ENCODE assay signal across 9 cellular contexts in the genomic region with DNA sequence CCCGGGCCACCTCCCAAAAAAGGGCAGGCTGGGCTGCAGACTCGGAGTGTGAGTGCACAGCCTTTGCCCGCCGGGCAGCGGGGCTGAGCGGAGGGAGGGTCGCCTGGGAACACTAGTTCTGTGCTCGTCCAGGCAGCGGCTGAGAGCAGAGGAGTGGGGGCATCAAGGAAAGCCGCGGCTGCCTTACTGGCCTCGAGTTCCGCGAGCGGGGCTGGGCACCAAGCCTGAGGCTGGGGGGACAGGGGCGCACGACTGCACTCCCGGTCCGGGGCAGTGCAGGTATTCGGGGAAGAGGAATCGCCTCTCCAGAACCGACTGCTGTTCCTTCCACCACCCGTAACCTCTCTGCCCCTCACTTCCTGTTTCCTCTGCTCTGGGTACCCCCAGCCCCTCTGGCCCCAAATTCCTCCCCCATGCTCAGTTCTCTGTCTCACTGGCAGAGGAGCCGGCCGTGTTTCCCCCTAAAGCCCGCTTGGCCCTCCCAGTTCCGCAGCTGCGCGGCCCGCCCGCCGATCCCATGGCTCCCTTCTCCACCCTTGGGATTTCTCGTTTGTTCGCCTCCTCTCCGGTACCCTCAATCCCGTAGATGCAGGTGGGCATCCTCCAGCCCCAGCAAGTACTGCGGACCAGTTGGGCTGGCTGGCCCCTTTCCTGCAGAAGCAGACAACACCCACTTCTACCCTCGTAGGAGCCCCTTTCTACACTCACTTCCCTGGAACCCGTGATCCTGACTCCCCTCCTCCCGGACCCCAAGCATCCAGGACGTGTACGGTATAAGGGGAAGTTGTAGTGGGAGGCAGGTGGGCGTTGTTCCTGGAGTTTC. TPM values are rescaled to one million over a fixed set of nuclear protein-coding genes. Genes with fewer than 3 reads are reported as not detected.
A peak's percentile ranks its signal among the peaks of the same experiment; 100 is the strongest.
DNase-seq lines count a peak whose midpoint lies in the region; ATAC-seq, FAIRE-seq and TF ChIP-seq lines count a peak whose summit lies in the region.
"Had no signal": no experiment of that assay in that cellular context is flagged by ENCODE, and none has a peak within 500 bp of the region (broad histone marks: within the 10 kb centered on the region; RNA-seq: fewer than 3 reads in every experiment).

No MANE protein-coding gene starts in this region.

- H3K9me3 ChIP-seq in A549 (no peaks in the 10 kb centered on the region), gastrocnemius medialis (no peaks in the 10 kb centered on the region)

- peaks cover 52% of the 10 kb centered on the region for H3K36me3 Mint-ChIP-seq in activated T-helper 17 cell treated with anti-CD3 and anti-CD28 coated beads, Interleukin-2, amount 50 U/mL, for 72 hours (ENCODE audit: low read depth)

- ATAC-seq in A549 (peak in 1 of 2 experiments; percentile 51; a peak in 3 of 6 replicates), left ventricle myocardium superior (peak; percentile 50), gastrocnemius medialis (no peak), GM18498 (IDR thresholded peaks at IDR 0.05; ENCODE audit: unreplicated experiment) (no peak), HG02840 (IDR thresholded peaks at IDR 0.05; ENCODE audit: low FRiP score, unreplicated experiment) (no peak)
- ATAC-seq in activated T-helper 17 cell treated with anti-CD3 and anti-CD28 coated beads, Interleukin-2, amount 50 U/mL, for 72 hours (replicated peaks) = no peak

- peak overlapping the region; percentile 50 for H3K4me3 Mint-ChIP-seq in activated T-helper 17 cell treated with anti-CD3 and anti-CD28 coated beads, Interleukin-2, amount 50 U/mL, for 72 hours

- POLR2A ChIA-PET in A549 (lab: Yijun Ruan, JAX) = no interaction called here

- H3K27ac Mint-ChIP-seq in activated T-helper 17 cell treated with anti-CD3 and anti-CD28 coated beads, Interleukin-2, amount 50 U/mL, for 72 hours = peak overlapping the region; percentile 61

- no peak for TF ChIP-seq POLR2A in A549 (IDR thresholded peaks at IDR 0.05; ENCODE audit: low read length)
- no peak for TF ChIP-seq POLR2A in gastrocnemius medialis (IDR thresholded peaks at IDR 0.05)

- H3K4me3 ChIP-seq in A549 (peak overlapping the region; percentile 42), gastrocnemius medialis (peak overlapping the region; percentile 30 to 61 (median 52))

- H3K36me3 ChIP-seq in gastrocnemius medialis = peaks cover 0 to 16% of the 10 kb centered on the region in 2 donors

- H3K4me2 ChIP-seq in A549 = peak overlapping the region; percentile 82

- peaks cover 30% of the 10 kb centered on the region for H3K27me3 Mint-ChIP-seq in activated T-helper 17 cell treated with anti-CD3 and anti-CD28 coated beads, Interleukin-2, amount 50 U/mL, for 72 hours

- no peak for TF ChIP-seq EP300 in A549 (IDR thresholded peaks at IDR 0.05)

- TF ChIP-seq RAD21 in A549 (conservative IDR thresholded peaks at IDR 0.05 in 1 of 2, IDR thresholded peaks at IDR 0.05 in 1 of 2) = no peak

- H3K27ac ChIP-seq in A549 (peak overlapping the region; percentile 36 to 75; a peak in 4 of 6 replicates), gastrocnemius medialis (peak overlapping the region in 2 of 4 donors; percentile 6 to 18)
- H3K27ac ChIP-seq: epithelial cell of prostate had no signal

- in situ Hi-C loops in GM13976 (cut with MboI; ENCODE audit: low sequenced_read_pairs, unreplicated experiment) (no loop called here), gastrocnemius medialis (cut with MboI; ENCODE audit: low sequenced_read_pairs in 4 of 4) (no loop called here)

- 27% methylated on average over 25 of the region's 43 CpGs for WGBS in A549 (ENCODE audit: missing lambda C conversion rate)

- H3K27me3 ChIP-seq in gastrocnemius medialis = peaks cover 0 to 2% (median 0%) of the 10 kb centered on the region in 3 donors

- CTCF ChIA-PET in A549 (lab: Yijun Ruan, JAX) = no interaction called here

- peaks cover 5% of the 10 kb centered on the region; the same call in 1 of the 3 replicates for H3K4me1 ChIP-seq in A549
- peaks cover 15 to 22% of the 10 kb centered on the region in 2 donors for H3K4me1 ChIP-seq in gastrocnemius medialis

- FAIRE-seq in A549 (lab: Jason Lieb, UNC) = no peak

- peaks cover 24% of the 10 kb centered on the region for H3K4me1 Mint-ChIP-seq in activated T-helper 17 cell treated with anti-CD3 and anti-CD28 coated beads, Interleukin-2, amount 50 U/mL, for 72 hours

- no peaks in the 10 kb centered on the region for H3K9me3 Mint-ChIP-seq in activated T-helper 17 cell treated with anti-CD3 and anti-CD28 coated beads, Interleukin-2, amount 50 U/mL, for 72 hours

- intact Hi-C loops in left ventricle myocardium superior (cut with micrococcal nuclease) = no loop called here
- intact Hi-C loops in gastrocnemius medialis (cut with DNase I; ENCODE audit: low total_unique reads) = no loop called here

- TF ChIP-seq CTCF in A549 (IDR thresholded peaks at IDR 0.05) (no peak), GM13976 (IDR thresholded peaks at IDR 0.05; ENCODE audit: borderline replicate concordance, control extremely low read depth, extremely low read depth, insufficient read depth, missing control alignments) (no peak), gastrocnemius medialis (IDR thresholded peaks at IDR 0.05 in 4 of 5, conservative IDR thresholded peaks at IDR 0.05 in 1 of 5) (no peak)

- DNase-seq in A549 (ENCODE audit: low read depth in 1 of 2, low spot score in 1 of 2) (no peak), GM13976 (ENCODE audit: low spot score) (peak; percentile 59), left ventricle myocardium superior (peak; percentile 51), gastrocnemius medialis (no peak)
- DNase-seq in NK-92 treated with Interleukin-12 subunit alpha and Interleukin-12 subunit beta, amount 100 ng/mL, for 24 hours (lab: John Stamatoyannopoulos, UW) = no peak

TF ChIP-seq in A549, 52 proteins besides CTCF, POLR2A, EP300 and RAD21 (continues in another document):
- TF ChIP-seq HDAC2 (IDR thresholded peaks at IDR 0.05) = no peak

RNA-seq across cellular contexts. Expression of a gene that starts 5.1 kb away (rescaled TPM):
- polyA plus RNA-seq in A549 (2011; rRNA removed) (12.7 and 14.6 TPM in 2 replicates), A549 (2017; fragmentation: RNase III; extraction: RNeasy Plus Mini Kit Qiagen cat#74134 plus additional on column Dnase treatment) (31.4 to 39.0 TPM (median 35.0 TPM) in 3 replicates)
- 25.2 and 28.3 TPM in 2 replicates for polyA plus RNA-seq in A549 (2012; cell fraction: cytosol; rRNA removed)
- polyA plus RNA-seq in A549 (2012; cell fraction: nucleus; rRNA removed) = 28.3 and 35.9 TPM in 2 replicates
- 12.6 and 14.2 TPM in 2 replicates for polyA minus RNA-seq in A549 (2011; rRNA and poly(A)+ RNA removed)
- total RNA-seq in activated T-helper 17 cell treated with anti-CD3 and anti-CD28 coated beads, Interleukin-2, amount 50 U/mL, for 72 hours = 10 to 100 TPM; 22.7 to 25.1 TPM
- total RNA-seq in left ventricle myocardium superior (30.1 TPM), gastrocnemius medialis (10 to 100 TPM in 3 of 4 donors, 1 to 10 TPM in 1; 7.4 to 16.3 (median 12.1) TPM)

RNA-seq across cellular contexts. Expression of a gene that starts 8.9 kb away (rescaled TPM):
- polyA plus RNA-seq in A549 (2011; rRNA removed) (15.9 and 16.5 TPM in 2 replicates), A549 (2017; fragmentation: RNase III; extraction: RNeasy Plus Mini Kit Qiagen cat#74134 plus additional on column Dnase treatment) (9.3 to 9.6 TPM (median 9.5 TPM) in 3 replicates)
- polyA plus RNA-seq in A549 (2012; cell fraction: cytosol; rRNA removed) = 35.1 and 37.4 TPM in 2 replicates
- polyA plus RNA-seq in A549 (2012; cell fraction: nucleus; rRNA removed) = 33.3 and 45.0 TPM in 2 replicates
- 13.6 and 16.6 TPM in 2 replicates for polyA minus RNA-seq in A549 (2011; rRNA and poly(A)+ RNA removed)
- 10 to 100 TPM in 1 of 2 donors, 1 to 10 TPM in 1; 3.4 to 13.1 TPM for total RNA-seq in activated T-helper 17 cell treated with anti-CD3 and anti-CD28 coated beads, Interleukin-2, amount 50 U/mL, for 72 hours
- total RNA-seq in left ventricle myocardium superior (24.8 TPM), gastrocnemius medialis (10 to 100 TPM in 3 of 4 donors, 1 to 10 TPM in 1; 7.9 to 28.3 (median 14.3) TPM)

RNA-seq across cellular contexts. Expression of a gene that starts 12.7 kb away (rescaled TPM):
- polyA plus RNA-seq in A549 (2011; rRNA removed) (59.0 and 66.5 TPM in 2 replicates), A549 (2017; fragmentation: RNase III; extraction: RNeasy Plus Mini Kit Qiagen cat#74134 plus additional on column Dnase treatment) (104 to 125 TPM (median 122 TPM) in 3 replicates)
- 64.6 and 64.9 TPM in 2 replicates for polyA plus RNA-seq in A549 (2012; cell fraction: cytosol; rRNA removed)
- polyA plus RNA-seq in A549 (2012; cell fraction: nucleus; rRNA removed) = 47.0 and 53.6 TPM in 2 replicates
- 37.2 and 39.7 TPM in 2 replicates for polyA minus RNA-seq in A549 (2011; rRNA and poly(A)+ RNA removed)
- total RNA-seq in activated T-helper 17 cell treated with anti-CD3 and anti-CD28 coated beads, Interleukin-2, amount 50 U/mL, for 72 hours = 10 to 100 TPM; 50.5 to 65.0 TPM
- total RNA-seq in left ventricle myocardium superior (47.7 TPM), gastrocnemius medialis (10 to 100 TPM; 21.9 to 45.4 (median 26.2) TPM)

RNA-seq across cellular contexts. Expression of a gene that starts 12.9 kb away (rescaled TPM):
- polyA plus RNA-seq in A549 (2011; rRNA removed) (15.6 and 21.1 TPM in 2 replicates), A549 (2017; fragmentation: RNase III; extraction: RNeasy Plus Mini Kit Qiagen cat#74134 plus additional on column Dnase treatment) (19.1 to 21.3 TPM (median 20.3 TPM) in 3 replicates)
- 13.6 and 18.5 TPM in 2 replicates for polyA plus RNA-seq in A549 (2012; cell fraction: cytosol; rRNA removed)
- polyA plus RNA-seq in A549 (2012; cell fraction: nucleus; rRNA removed) = 43.2 and 51.7 TPM in 2 replicates
- 24.3 and 29.0 TPM in 2 replicates for polyA minus RNA-seq in A549 (2011; rRNA and poly(A)+ RNA removed)
- 10 to 100 TPM; 31.0 to 68.7 TPM for total RNA-seq in activated T-helper 17 cell treated with anti-CD3 and anti-CD28 coated beads, Interleukin-2, amount 50 U/mL, for 72 hours
- total RNA-seq in left ventricle myocardium superior (41.2 TPM), gastrocnemius medialis (10 to 100 TPM; 20.8 to 38.4 (median 24.6) TPM)

RNA-seq across cellular contexts. Expression of a gene that starts 21.1 kb away (rescaled TPM):
- polyA plus RNA-seq in A549 (2011; rRNA removed) (0.66 and 0.73 TPM in 2 replicates), A549 (2017; fragmentation: RNase III; extraction: RNeasy Plus Mini Kit Qiagen cat#74134 plus additional on column Dnase treatment) (0.93 to 1.3 TPM (median 1.1 TPM) in 3 replicates)
- 0.40 and 0.47 TPM in 2 replicates for polyA plus RNA-seq in A549 (2012; cell fraction: cytosol; rRNA removed)
- 5.3 and 6.0 TPM in 2 replicates for polyA plus RNA-seq in A549 (2012; cell fraction: nucleus; rRNA removed)
- polyA minus RNA-seq in A549 (2011; rRNA and poly(A)+ RNA removed) = 0.19 and 0.33 TPM in 2 replicates
- 1 to 10 TPM; 1.2 to 3.3 TPM for total RNA-seq in activated T-helper 17 cell treated with anti-CD3 and anti-CD28 coated beads, Interleukin-2, amount 50 U/mL, for 72 hours
- total RNA-seq in left ventricle myocardium superior (1.9 TPM), gastrocnemius medialis (under 1 TPM; 0.31 to 0.92 (median 0.47) TPM)

Comparison
In these comparisons a context has a peak if more than half of its experiments do, and no peak if none do; other contexts are left out.
1. DNase-seq: peak in GM13976 (single experiment) and left ventricle myocardium superior (single experiment); none in A549 (0 of 2), gastrocnemius medialis (0 of 2) and NK-92 treated with Interleukin-12 subunit alpha and Interleukin-12 subunit beta, amount 100 ng/mL, for 24 hours (single experiment).